Comparison of ENCODE assay signal across 29 cellular contexts in genomic region chr7:50742401-50742800, GRCh38.
"Had no signal": no experiment of that assay in that cellular context is flagged by ENCODE, and none has a peak within 500 bp of the region (broad histone marks: within the 10 kb centered on the region; RNA-seq: fewer than 3 reads in every experiment).

No MANE protein-coding gene starts in this region.

- H3K27me3 ChIP-seq: ascending aorta, cardiac muscle cell had no signal

- H3K9me3 Mint-ChIP-seq: activated CD4-positive, alpha-beta memory T cell treated with anti-CD3 and anti-CD28 coated beads for 36 hours; activated naive CD8-positive, alpha-beta T cell treated with anti-CD3 and anti-CD28 coated beads, Interleukin-2, amount 50 U/mL, for 24 hours; activated T-cell treated with anti-CD3 and anti-CD28 coated beads, Interleukin-2, amount 50 U/mL, for 4 hours; T-cell had no signal

- H3K27ac Mint-ChIP-seq: activated CD4-positive, alpha-beta memory T cell treated with anti-CD3 and anti-CD28 coated beads for 36 hours; activated CD4-positive, alpha-beta T cell treated with anti-CD3 and anti-CD28 coated beads, Interleukin-2, amount 10 ng/mL, durations not matched to agents 7 days and 5 days; activated naive CD4-positive, alpha-beta T cell treated with anti-CD3 and anti-CD28 coated beads, Interleukin-2, amount 50 U/mL, for 72 hours; activated naive CD8-positive, alpha-beta T cell treated with anti-CD3 and anti-CD28 coated beads, Interleukin-2, amount 50 U/mL, for 24 hours; T-cell had no signal

- H3K27ac ChIP-seq: ascending aorta, cardiac muscle cell, VCaP had no signal

- H3K9me3 ChIP-seq: ascending aorta had no signal

- ATAC-seq: activated naive CD4-positive, alpha-beta T cell treated with anti-CD3 and anti-CD28 coated beads, Interleukin-2, amount 50 U/mL, for 72 hours; activated naive CD8-positive, alpha-beta T cell treated with anti-CD3 and anti-CD28 coated beads, Interleukin-2, amount 50 U/mL, for 24 hours; activated T-cell treated with anti-CD3 and anti-CD28 coated beads, Interleukin-2, amount 50 U/mL, for 4 hours; PC-3; T-cell had no signal

- DNase-seq: activated CD4-positive, alpha-beta memory T cell treated with anti-CD3 and anti-CD28 coated beads for 36 hours; activated CD4-positive, alpha-beta T cell treated with anti-CD3 and anti-CD28 coated beads, Interleukin-2, amount 10 ng/mL, durations not matched to agents 7 days and 5 days; activated CD4-positive, CD25-positive, alpha-beta regulatory T cell; activated CD8-positive, alpha-beta memory T cell treated with anti-CD3 and anti-CD28 coated beads for 24 hours; activated effector memory CD4-positive, alpha-beta T cell treated with anti-CD3 and anti-CD28 coated beads, Interleukin-2, amount 50 U/mL, for 16 hours; activated naive CD4-positive, alpha-beta T cell treated with Interleukin-2 at 50 U/mL for 16 hours; activated naive CD8-positive, alpha-beta T cell treated with anti-CD3 and anti-CD28 coated beads, Interleukin-2, amount 50 U/mL, for 24 hours; activated T-cell treated with anti-CD3 and anti-CD28 coated beads, Interleukin-2, amount 50 U/mL, for 4 hours; amniotic stem cell; cerebellar nuclear complex; KG1; NCI-H1092; NCI-H1417 treated with DMSO at 0.1 percent for 48 hours; NCI-H1694; NCI-H2029; NCI-H2107; NCI-H2171 treated with DMSO at 0.1 percent for 48 hours; NCI-H226; NCI-H526 treated with DMSO at 0.1 percent for 48 hours; PC-3; SIG-M5; T-cell; T-helper 2 cell; T1000 had no signal

- H3K27me3 Mint-ChIP-seq: activated CD4-positive, alpha-beta memory T cell treated with anti-CD3 and anti-CD28 coated beads for 36 hours; activated CD4-positive, alpha-beta T cell treated with anti-CD3 and anti-CD28 coated beads, Interleukin-2, amount 10 ng/mL, durations not matched to agents 7 days and 5 days; activated naive CD8-positive, alpha-beta T cell treated with anti-CD3 and anti-CD28 coated beads, Interleukin-2, amount 50 U/mL, for 24 hours; brain; T-cell had no signal

- H3K36me3 ChIP-seq: cardiac muscle cell had no signal

- H3K4me3 ChIP-seq: ascending aorta, cardiac muscle cell had no signal

- H3K36me3 Mint-ChIP-seq: activated CD4-positive, alpha-beta memory T cell treated with anti-CD3 and anti-CD28 coated beads for 36 hours; T-cell had no signal

- H3K4me3 Mint-ChIP-seq: activated CD4-positive, alpha-beta memory T cell treated with anti-CD3 and anti-CD28 coated beads for 36 hours; activated CD4-positive, alpha-beta T cell treated with anti-CD3 and anti-CD28 coated beads, Interleukin-2, amount 10 ng/mL, durations not matched to agents 7 days and 5 days; activated naive CD8-positive, alpha-beta T cell treated with anti-CD3 and anti-CD28 coated beads, Interleukin-2, amount 50 U/mL, for 24 hours; activated T-cell treated with anti-CD3 and anti-CD28 coated beads, Interleukin-2, amount 50 U/mL, for 4 hours; brain; T-cell had no signal
